ENCODE assay signal across 1 cellular context in the genomic region with DNA sequence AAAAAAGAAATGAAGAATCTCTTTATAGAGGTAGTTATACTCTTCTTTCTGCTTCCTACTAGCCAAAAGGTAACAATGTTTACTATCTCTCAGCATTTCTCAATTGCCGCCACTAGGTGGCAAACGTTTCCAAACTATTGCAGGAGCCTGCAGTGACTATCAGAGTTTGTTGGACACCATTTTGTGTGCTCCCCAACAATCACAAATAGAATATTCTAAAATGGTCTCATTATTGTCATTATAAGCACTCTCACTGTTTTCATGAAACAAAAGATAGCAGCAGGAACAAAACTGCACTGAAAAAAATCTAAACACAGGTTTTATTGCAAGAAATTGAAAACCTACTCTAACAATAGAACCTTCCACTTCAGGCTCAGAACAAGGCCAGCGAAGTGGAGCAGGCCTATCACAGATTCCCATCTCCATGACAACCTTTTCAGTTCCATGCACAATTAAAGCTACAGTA.
TF ChIP-seq lines count a peak whose summit lies in the region.

No MANE protein-coding gene starts in this region.

TF ChIP-seq in GM12878, 131 proteins besides CTCF, POLR2A, EP300 and RAD21 (continued from another document):
- TF ChIP-seq, protein P1, sequence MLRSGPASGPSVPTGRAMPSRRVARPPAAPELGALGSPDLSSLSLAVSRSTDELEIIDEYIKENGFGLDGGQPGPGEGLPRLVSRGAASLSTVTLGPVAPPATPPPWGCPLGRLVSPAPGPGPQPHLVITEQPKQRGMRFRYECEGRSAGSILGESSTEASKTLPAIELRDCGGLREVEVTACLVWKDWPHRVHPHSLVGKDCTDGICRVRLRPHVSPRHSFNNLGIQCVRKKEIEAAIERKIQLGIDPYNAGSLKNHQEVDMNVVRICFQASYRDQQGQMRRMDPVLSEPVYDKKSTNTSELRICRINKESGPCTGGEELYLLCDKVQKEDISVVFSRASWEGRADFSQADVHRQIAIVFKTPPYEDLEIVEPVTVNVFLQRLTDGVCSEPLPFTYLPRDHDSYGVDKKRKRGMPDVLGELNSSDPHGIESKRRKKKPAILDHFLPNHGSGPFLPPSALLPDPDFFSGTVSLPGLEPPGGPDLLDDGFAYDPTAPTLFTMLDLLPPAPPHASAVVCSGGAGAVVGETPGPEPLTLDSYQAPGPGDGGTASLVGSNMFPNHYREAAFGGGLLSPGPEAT (IDR thresholded peaks at IDR 0.05; ENCODE audit: low read depth), result peak; percentile 72; the same call in 1 of the 2 replicates
